21 cellular contexts compared by ENCODE assay signal in the genomic region with DNA sequence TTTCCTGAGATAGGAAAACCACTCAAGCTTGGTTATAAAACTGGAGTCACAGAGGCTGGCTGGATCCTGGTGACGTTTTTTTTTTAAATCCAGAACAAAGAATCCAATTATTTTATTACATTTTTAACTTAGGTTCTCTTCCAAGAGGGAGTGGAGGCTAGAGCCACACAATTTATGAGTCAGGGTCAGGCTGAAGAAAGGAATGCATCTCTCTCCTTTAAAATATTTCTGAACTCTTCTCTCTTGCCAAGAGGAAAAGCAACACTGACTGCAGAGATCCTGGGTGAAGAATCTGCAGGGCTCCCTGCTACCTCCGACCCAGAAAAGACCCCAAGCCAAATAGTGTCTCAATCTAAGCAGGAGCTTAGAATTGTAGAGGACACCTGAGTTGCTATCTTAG.
"Had no signal": no experiment of that assay in that cellular context is flagged by ENCODE, and none has a peak within 500 bp of the region (broad histone marks: within the 10 kb centered on the region; RNA-seq: fewer than 3 reads in every experiment).

No MANE protein-coding gene starts in this region.

- H2AFZ ChIP-seq: neural progenitor cell had no signal

- H3K4me1 ChIP-seq: heart left ventricle, neural progenitor cell had no signal

- H3K27me3 ChIP-seq: neural progenitor cell, upper lobe of left lung had no signal

- H3K27ac ChIP-seq: heart left ventricle, neural progenitor cell, upper lobe of left lung had no signal

- H3K4me3 Mint-ChIP-seq: activated naive CD8-positive, alpha-beta T cell; activated T-cell treated with anti-CD3 and anti-CD28 coated beads, Interleukin-2, amount 50 U/mL, for 24 hours; activated T-helper 17 cell treated with anti-CD3 and anti-CD28 coated beads, Interleukin-2, amount 50 U/mL, for 72 hours; dendritic cell treated with granulocyte-macrophage colony-stimulating factor and Interleukin-4, amounts not matched to agents 40 ng/mL and 50 ng/mL, for 4 days; naive thymus-derived CD4-positive, alpha-beta T cell; neural progenitor cell; T-helper 1 cell treated with Interleukin-12 subunit alpha and Interleukin-12 subunit beta and Interleukin-4 antibody, amounts not matched to agents 30 μg/mL and 1 μg/mL, for 36 hours; WTC11 had no signal

- H3K36me3 Mint-ChIP-seq: activated naive CD8-positive, alpha-beta T cell; naive thymus-derived CD4-positive, alpha-beta T cell; neural progenitor cell; WTC11 had no signal

- H3K9me3 ChIP-seq: heart left ventricle, upper lobe of left lung had no signal

- H3K9ac ChIP-seq: neural progenitor cell had no signal

- H3K9me3 Mint-ChIP-seq: activated T-cell treated with anti-CD3 and anti-CD28 coated beads, Interleukin-2, amount 50 U/mL, for 24 hours; activated T-helper 17 cell treated with anti-CD3 and anti-CD28 coated beads, Interleukin-2, amount 50 U/mL, for 72 hours; dendritic cell treated with granulocyte-macrophage colony-stimulating factor and Interleukin-4, amounts not matched to agents 40 ng/mL and 50 ng/mL, for 4 days; T-helper 1 cell treated with Interleukin-12 subunit alpha and Interleukin-12 subunit beta and Interleukin-4 antibody, amounts not matched to agents 30 μg/mL and 1 μg/mL, for 36 hours; WTC11 had no signal

- H3K4me1 Mint-ChIP-seq: activated T-helper 17 cell treated with anti-CD3 and anti-CD28 coated beads, Interleukin-2, amount 50 U/mL, for 72 hours; neural progenitor cell; WTC11 had no signal

- H3K27ac Mint-ChIP-seq: activated naive CD8-positive, alpha-beta T cell; activated T-cell treated with anti-CD3 and anti-CD28 coated beads, Interleukin-2, amount 50 U/mL, for 24 hours; activated T-helper 17 cell treated with anti-CD3 and anti-CD28 coated beads, Interleukin-2, amount 50 U/mL, for 72 hours; dendritic cell treated with granulocyte-macrophage colony-stimulating factor and Interleukin-4, amounts not matched to agents 40 ng/mL and 50 ng/mL, for 4 days; naive thymus-derived CD4-positive, alpha-beta T cell; neural progenitor cell; progenitor cell of endocrine pancreas; T-helper 1 cell treated with Interleukin-12 subunit alpha and Interleukin-12 subunit beta and Interleukin-4 antibody, amounts not matched to agents 30 μg/mL and 1 μg/mL, for 36 hours; WTC11 had no signal

- H3K4me3 ChIP-seq: heart left ventricle, neural progenitor cell, upper lobe of left lung had no signal

- ATAC-seq: activated T-helper 17 cell treated with anti-CD3 and anti-CD28 coated beads, Interleukin-2, amount 50 U/mL, for 72 hours; heart left ventricle; naive thymus-derived CD4-positive, alpha-beta T cell; WTC11 had no signal

- DNase-seq: activated T-cell treated with anti-CD3 and anti-CD28 coated beads, Interleukin-2, amount 50 U/mL, for 24 hours; amniotic stem cell; cerebellar nuclear complex; effector CD8-positive, alpha-beta T cell; heart left ventricle; mesendoderm; naive thymus-derived CD4-positive, alpha-beta T cell; retina; stimulated activated CD4-positive, alpha-beta T cell treated with anti-CD3 and anti-CD28 coated beads, Interleukin-4, amount 100 ng/mL, for 24 hours; stimulated activated naive CD4-positive, alpha-beta T cell treated with Interleukin-2 at 50 U/mL for 16 hours; T1000; upper lobe of left lung had no signal

- H3K36me3 ChIP-seq: heart left ventricle, neural progenitor cell, upper lobe of left lung had no signal

- H3K4me2 ChIP-seq: neural progenitor cell had no signal

- FAIRE-seq: bronchial epithelial cell, islet of Langerhans had no signal
